In the genomic region with DNA sequence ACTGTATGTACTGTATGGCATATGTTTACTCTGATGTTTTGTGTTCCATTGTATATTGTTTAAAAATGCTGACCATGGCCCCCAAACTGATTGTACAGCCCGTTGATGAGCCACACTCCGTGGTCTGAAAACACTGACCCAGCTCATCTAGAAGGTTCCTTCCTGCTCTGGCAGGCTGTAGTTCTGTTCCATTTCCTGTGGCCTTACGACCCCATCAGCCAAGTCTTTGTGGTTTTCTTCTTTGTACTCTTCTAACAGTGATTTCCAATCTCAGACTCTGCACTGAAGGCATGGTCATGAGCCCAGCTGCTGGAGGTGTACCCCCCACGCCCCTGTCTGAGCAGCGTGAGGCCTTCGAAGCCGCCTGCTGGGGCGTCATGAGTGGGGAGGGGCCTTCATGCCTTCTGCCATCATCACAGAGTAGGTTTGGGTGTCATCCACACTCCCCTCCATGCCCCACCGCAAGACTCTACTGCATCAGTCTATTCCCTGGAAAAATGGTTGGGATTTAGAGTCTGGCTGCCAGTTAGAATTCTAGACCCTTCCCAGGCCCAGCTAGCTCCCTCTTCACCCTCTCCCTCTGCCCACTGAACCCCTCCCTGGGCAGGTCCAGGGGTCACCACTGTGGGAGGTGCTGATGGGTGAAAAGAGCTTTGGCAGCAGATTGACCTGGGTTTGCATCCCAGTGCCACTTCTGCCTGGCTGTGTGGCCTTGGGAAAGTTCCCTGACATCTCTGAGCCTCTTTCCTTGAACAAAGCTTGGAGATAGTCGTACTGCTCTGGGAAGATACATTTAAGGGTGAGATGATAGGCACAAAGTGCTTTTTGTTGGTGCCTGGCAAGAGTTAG, we compare ENCODE assay signal across 20 cellular contexts. TPM values are rescaled to one million over a fixed set of nuclear protein-coding genes. Genes with fewer than 3 reads are reported as not detected.
DNase-seq lines count a peak whose midpoint lies in the region; ATAC-seq and TF ChIP-seq lines count a peak whose summit lies in the region.
"Had no signal": no experiment of that assay in that cellular context is flagged by ENCODE, and none has a peak within 500 bp of the region (broad histone marks: within the 10 kb centered on the region; RNA-seq: fewer than 3 reads in every experiment).

No MANE protein-coding gene starts in this region.

- H3K27ac ChIP-seq in SJSA1 (peak overlapping the region; percentile 95), fibroblast of lung (ENCODE audit: insufficient read depth, low read length) (no peak overlapping the region)
- H3K27ac ChIP-seq: neural progenitor cell, RWPE1, VCaP had no signal

- ATAC-seq in HG03520 (IDR thresholded peaks at IDR 0.05; ENCODE audit: unreplicated experiment): no peak

- H3K9me3 Mint-ChIP-seq in neural crest cell: no peaks in the 10 kb centered on the region
- H3K9me3 Mint-ChIP-seq: memory B cell, neural progenitor cell had no signal

- peaks cover 2% of the 10 kb centered on the region for H3K27me3 Mint-ChIP-seq in neural crest cell (ENCODE audit: low read depth)

- no peak overlapping the region for H3K9ac ChIP-seq in fibroblast of lung (ENCODE audit: insufficient read depth, low read length)
- H3K9ac ChIP-seq: neural progenitor cell had no signal

- TF ChIP-seq CTCF in GM10266 (IDR thresholded peaks at IDR 0.05; ENCODE audit: control insufficient read depth, insufficient read depth, low read depth, missing control alignments): no peak
- no peak for TF ChIP-seq CTCF in fibroblast of lung (conservative IDR thresholded peaks at IDR 0.05 in 1 of 2, IDR thresholded peaks at IDR 0.05 in 1 of 2; ENCODE audit: low read depth in 1 of 2, low read length in 2 of 2)
- no peak for TF ChIP-seq CTCF in neural crest cell (conservative IDR thresholded peaks at IDR 0.05)

- H3K79me2 ChIP-seq in fibroblast of lung (ENCODE audit: control insufficient read depth, insufficient read depth, low read length): no peaks in the 10 kb centered on the region

- H3K4me1 Mint-ChIP-seq in neural crest cell: peaks cover 26% of the 10 kb centered on the region

- H3K4me3 Mint-ChIP-seq in neural crest cell: no peak overlapping the region
- H3K4me3 Mint-ChIP-seq: memory B cell, neural progenitor cell had no signal

- H3K4me2 ChIP-seq in fibroblast of lung (ENCODE audit: extremely low read depth, insufficient read depth, low read length): no peak overlapping the region
- H3K4me2 ChIP-seq: neural progenitor cell had no signal

- no peaks in the 10 kb centered on the region for H3K27me3 ChIP-seq in SJSA1 (replicated peaks)
- no peaks in the 10 kb centered on the region for H3K27me3 ChIP-seq in fibroblast of lung (ENCODE audit: control insufficient read depth, insufficient read depth, low read length)
- H3K27me3 ChIP-seq: neural progenitor cell had no signal

- no peak overlapping the region for H2AFZ ChIP-seq in fibroblast of lung (ENCODE audit: low read length)
- H2AFZ ChIP-seq: neural progenitor cell had no signal

- no peaks in the 10 kb centered on the region for H3K36me3 Mint-ChIP-seq in neural crest cell (ENCODE audit: low read depth)
- H3K36me3 Mint-ChIP-seq: neural progenitor cell had no signal

- H3K27ac Mint-ChIP-seq in neural crest cell (ENCODE audit: unreplicated experiment): peak overlapping the region; percentile 96
- H3K27ac Mint-ChIP-seq: memory B cell, neural progenitor cell had no signal

- peaks cover 96% of the 10 kb centered on the region for H3K4me1 ChIP-seq in SJSA1 (replicated peaks)
- H3K4me1 ChIP-seq in fibroblast of lung (ENCODE audit: control insufficient read depth, extremely low read depth, insufficient read depth, low read length): peaks cover 4% of the 10 kb centered on the region

- H3K9me3 ChIP-seq in SJSA1 (replicated peaks): no peaks in the 10 kb centered on the region
- no peaks in the 10 kb centered on the region for H3K9me3 ChIP-seq in fibroblast of lung (ENCODE audit: control insufficient read depth, insufficient read depth, low read depth, low read length)

- DNase-seq in GM10266 (ENCODE audit: extremely low spot score) (peak; percentile 5), SJSA1 (ENCODE audit: low read depth in 1 of 2, low spot score in 2 of 2) (peak; percentile 77 to 90), fibroblast of lung (ENCODE audit: low read depth in 2 of 2) (peak; percentile 44 to 64), neural crest cell (ENCODE audit: low read depth, low spot score) (no peak), HCEC 1CT (no peak), retina (no peak), T-helper 9 cell (no peak)
- DNase-seq: activated CD4-positive, alpha-beta T cell treated with anti-CD3 and anti-CD28 coated beads, Interleukin-2, amount 50 U/mL, for 4 hours; anterior cingulate cortex; DMS 273 treated with DMSO at 0.1 percent for 48 hours; hippocampal formation; NCI-H2107; NCI-H510A treated with DMSO at 0.1 percent for 48 hours; stimulated activated CD4-positive, alpha-beta T cell treated with anti-CD3 and anti-CD28 coated beads, Interleukin-12 subunit alpha, Interleukin-12 subunit beta, amount 100 ng/mL, for 4 hours; stimulated activated CD8-positive, alpha-beta memory T cell treated with anti-CD3 and anti-CD28 coated beads, Interleukin-4, amount 100 ng/mL, for 48 hours had no signal

- H3K4me3 ChIP-seq in SJSA1 (no peak overlapping the region), fibroblast of lung (replicated peaks in 1 of 4; ENCODE audit: control extremely low read depth in 1 of 4, insufficient read depth in 1 of 4, low read depth in 3 of 4, low read length in 4 of 4) (no peak overlapping the region)
- H3K4me3 ChIP-seq: neural progenitor cell had no signal

- H3K36me3 ChIP-seq in SJSA1: no peaks in the 10 kb centered on the region
- H3K36me3 ChIP-seq in fibroblast of lung (ENCODE audit: control insufficient read depth, insufficient read depth, low read length): no peaks in the 10 kb centered on the region
- H3K36me3 ChIP-seq: neural progenitor cell had no signal

- no peaks in the 10 kb centered on the region for H4K20me1 ChIP-seq in fibroblast of lung (ENCODE audit: control insufficient read depth, extremely low read depth, insufficient read depth, low read length)

RNA-seq across cellular contexts. Expression of gene C11orf96, which starts 11.3 kb away (rescaled TPM):
- total RNA-seq in SJSA1 (2014; rRNA removed; shearing (Covaris generic)): 345 and 479 TPM in 2 replicates
- total RNA-seq in fibroblast of lung (5.6 and 8.4 TPM in 2 replicates), neural crest cell (3.0 and 3.2 TPM in 2 replicates)
- polyA plus RNA-seq in fibroblast of lung: 0.80 and 2.5 TPM in 2 replicates
- 0.92 and 3.7 TPM in 2 replicates for polyA plus RNA-seq in fibroblast of lung (2012)
- polyA minus RNA-seq in fibroblast of lung (ENCODE audit: low replicate concordance): 0.90 TPM in 1 of 2 replicates, not detected in the other

RNA-seq across cellular contexts. Expression of gene ALKBH3, which starts 50.5 kb away (rescaled TPM):
- total RNA-seq in SJSA1 (2014; rRNA removed; shearing (Covaris generic)): 78.0 and 127 TPM in 2 replicates
- total RNA-seq in fibroblast of lung (31.6 and 39.0 TPM in 2 replicates), neural crest cell (24.9 and 25.4 TPM in 2 replicates)
- 49.5 and 56.1 TPM in 2 replicates for polyA plus RNA-seq in fibroblast of lung
- 35.5 and 36.7 TPM in 2 replicates for polyA plus RNA-seq in fibroblast of lung (2012)
- polyA minus RNA-seq in fibroblast of lung (ENCODE audit: low replicate concordance): 17.6 and 21.6 TPM in 2 replicates

Comparison
In these comparisons a context has a peak if more than half of its experiments do, and no peak if none do; other contexts are left out.
1. DNase-seq: peak in GM10266 (single experiment), SJSA1 (2 of 2) and fibroblast of lung (2 of 2); none in neural crest cell (single experiment), HCEC 1CT (single experiment), retina (single experiment) and T-helper 9 cell (single experiment).
2. RNA of gene C11orf96, which starts 11.3 kb away (total RNA-seq): 345 to 479 TPM in SJSA1; 5.6 to 8.4 TPM in fibroblast of lung and 3.0 to 3.2 TPM in neural crest cell; every median in the first group is over 10 times any median in the second.